30 cellular contexts compared by ENCODE assay signal in genomic region chr15:85002517-85002916, GRCh38. TPM values are rescaled to one million over a fixed set of nuclear protein-coding genes. Genes with fewer than 3 reads are reported as not detected.
A peak's percentile ranks its signal among the peaks of the same experiment; 100 is the strongest.
DNase-seq lines count a peak whose midpoint lies in the region; ATAC-seq and TF ChIP-seq lines count a peak whose summit lies in the region.
"Had no signal": no experiment of that assay in that cellular context is flagged by ENCODE, and none has a peak within 500 bp of the region (broad histone marks: within the 10 kb centered on the region; RNA-seq: fewer than 3 reads in every experiment).

No MANE protein-coding gene starts in this region.

- H3K27ac ChIP-seq in CD4-positive, alpha-beta T cell (ENCODE audit: low read depth, low read length), result no peak overlapping the region
- H3K27ac ChIP-seq in OCI-LY3 (ENCODE audit: low read length), result no peak overlapping the region
- H3K27ac ChIP-seq: esophagus muscularis mucosa, foreskin keratinocyte, ovary had no signal

- POLR2A ChIA-PET in CD4-positive, alpha-beta T cell (lab: Charles Lee), result interaction anchor here (2.1 to 3.0 kb wide), 2 partner anchors 14 to 22 kb away, joined by 11 read pairs; partner anchors contain the start of gene PDE8A

- H3K36me3 Mint-ChIP-seq in CD4-positive, alpha-beta T cell (ENCODE audit: low read depth), result no peaks in the 10 kb centered on the region
- H3K36me3 Mint-ChIP-seq: activated CD8-positive, alpha-beta memory T cell treated with anti-CD3 and anti-CD28 coated beads, Interleukin-2, amount 10 ng/mL, durations not matched to agents 7 days and 5 days had no signal

- peaks cover 34% of the 10 kb centered on the region for H3K4me1 ChIP-seq in OCI-LY3 (ENCODE audit: low read length)
- H3K4me1 ChIP-seq: BE2C, foreskin keratinocyte had no signal

- no peak for DNase-seq in CD4-positive, alpha-beta T cell
- DNase-seq in central memory CD4-positive, alpha-beta T cell, result peak; percentile 11
- peak; percentile 63 for DNase-seq in myocyte (ENCODE audit: low read depth)
- DNase-seq in activated CD8-positive, alpha-beta memory T cell treated with anti-CD3 and anti-CD28 coated beads, Interleukin-2, amount 50 U/mL, for 4 hours, result no peak
- no peak for DNase-seq in DMS 273 (lab: John Stamatoyannopoulos, UW; ENCODE audit: unreplicated experiment)
- no peak for DNase-seq in NCI-H82 treated with DMSO at 0.1 percent for 48 hours (lab: John Stamatoyannopoulos, UW; ENCODE audit: unreplicated experiment)
- DNase-seq in NCI-H1694 (lab: John Stamatoyannopoulos, UW), result no peak
- DNase-seq: activated CD4-positive, CD25-positive, alpha-beta regulatory T cell; activated CD8-positive, alpha-beta memory T cell treated with anti-CD3 and anti-CD28 coated beads, Interleukin-2, amount 10 ng/mL, durations not matched to agents 7 days and 5 days; activated naive CD4-positive, alpha-beta T cell treated with anti-CD3 and anti-CD28 coated beads for 36 hours; amniotic stem cell; BE2C; cortex of kidney; DMS79; foreskin keratinocyte; Kasumi-1; NCI-H1694 treated with DMSO at 0.1 percent for 48 hours; NCI-H524 treated with DMSO at 0.1 percent for 48 hours; nephron progenitor cell; ovary; retina; SHP77 treated with DMSO at 0.1 percent for 48 hours; stimulated activated CD4-positive, alpha-beta T cell treated with anti-CD3 and anti-CD28 coated beads, Interleukin-2, amount 100 ng/mL, for 48 hours; SW 1271; T1000; trophoblast cell had no signal

- CTCF ChIA-PET in CD4-positive, alpha-beta T cell (lab: Charles Lee), result interaction anchor here (0.9 to 1.0 kb wide), 2 partner anchors 43 to 47 kb away, joined by 3 to 4 read pairs; no protein-coding TSS in a partner anchor

- no peak for TF ChIP-seq CTCF in CD4-positive, alpha-beta T cell (IDR thresholded peaks at IDR 0.05)
- no peak for TF ChIP-seq CTCF in OCI-LY3 (IDR thresholded peaks at IDR 0.05; ENCODE audit: low read depth, low read length)

- intact Hi-C loops in CD4-positive, alpha-beta T cell (cut with DNase I, micrococcal nuclease), result no loop called here

- no peak overlapping the region for H3K27ac Mint-ChIP-seq in CD4-positive, alpha-beta T cell
- H3K27ac Mint-ChIP-seq: activated CD8-positive, alpha-beta memory T cell treated with anti-CD3 and anti-CD28 coated beads, Interleukin-2, amount 10 ng/mL, durations not matched to agents 7 days and 5 days; activated naive CD4-positive, alpha-beta T cell treated with anti-CD3 and anti-CD28 coated beads for 36 hours; nephron progenitor cell had no signal

- H3K36me3 ChIP-seq in OCI-LY3 (replicated peaks; ENCODE audit: low read depth, low read length), result no peaks in the 10 kb centered on the region
- H3K36me3 ChIP-seq: BE2C, esophagus muscularis mucosa, ovary had no signal

- no peak overlapping the region for H3K4me3 Mint-ChIP-seq in CD4-positive, alpha-beta T cell
- H3K4me3 Mint-ChIP-seq: activated CD8-positive, alpha-beta memory T cell treated with anti-CD3 and anti-CD28 coated beads, Interleukin-2, amount 10 ng/mL, durations not matched to agents 7 days and 5 days; activated naive CD4-positive, alpha-beta T cell treated with anti-CD3 and anti-CD28 coated beads for 36 hours; nephron progenitor cell had no signal

- no peaks in the 10 kb centered on the region for H3K9me3 ChIP-seq in CD4-positive, alpha-beta T cell (ENCODE audit: control insufficient read depth, low read length)
- H3K9me3 ChIP-seq in OCI-LY3 (ENCODE audit: insufficient read depth, low read length), result no peaks in the 10 kb centered on the region
- H3K9me3 ChIP-seq: BE2C, esophagus muscularis mucosa, ovary had no signal

- no peaks in the 10 kb centered on the region for H3K27me3 ChIP-seq in CD4-positive, alpha-beta T cell (ENCODE audit: control insufficient read depth, insufficient read depth, low read length)
- no peaks in the 10 kb centered on the region for H3K27me3 ChIP-seq in OCI-LY3 (ENCODE audit: low read depth, low read length)
- H3K27me3 ChIP-seq: BE2C, esophagus muscularis mucosa, foreskin keratinocyte, ovary had no signal

- H2AFZ ChIP-seq in OCI-LY3 (ENCODE audit: low read depth, low read length), result no peak overlapping the region

- no peak overlapping the region for H3K9ac ChIP-seq in OCI-LY3 (ENCODE audit: low read length)

- H3K4me3 ChIP-seq in OCI-LY3 (ENCODE audit: low read length), result 0 out of 2 replicates have a peak overlapping the region, but pooled peaks have one; percentile 3
- H3K4me3 ChIP-seq: esophagus muscularis mucosa, ovary had no signal

- peaks cover 38% of the 10 kb centered on the region for H3K79me2 ChIP-seq in OCI-LY3 (ENCODE audit: low read length)

- ATAC-seq in CD4-positive, alpha-beta T cell (ENCODE audit: poor library complexity), result peak; percentile 37
- ATAC-seq: activated CD8-positive, alpha-beta memory T cell treated with anti-CD3 and anti-CD28 coated beads, Interleukin-2, amount 10 ng/mL, durations not matched to agents 7 days and 5 days; foreskin keratinocyte; left lobe of liver; Panc1 had no signal

- H3K4me2 ChIP-seq in OCI-LY3 (ENCODE audit: low read length), result peak overlapping the region; percentile 42

- no peaks in the 10 kb centered on the region for H3K27me3 Mint-ChIP-seq in CD4-positive, alpha-beta T cell
- H3K27me3 Mint-ChIP-seq: activated CD8-positive, alpha-beta memory T cell treated with anti-CD3 and anti-CD28 coated beads, Interleukin-2, amount 10 ng/mL, durations not matched to agents 7 days and 5 days had no signal

- H3K4me1 Mint-ChIP-seq in CD4-positive, alpha-beta T cell (ENCODE audit: low read depth), result peaks cover 74% of the 10 kb centered on the region

- H3K9me3 Mint-ChIP-seq in CD4-positive, alpha-beta T cell, result no peaks in the 10 kb centered on the region
- H3K9me3 Mint-ChIP-seq: activated naive CD4-positive, alpha-beta T cell treated with anti-CD3 and anti-CD28 coated beads for 36 hours; nephron progenitor cell had no signal

- peaks cover 61% of the 10 kb centered on the region for H4K20me1 ChIP-seq in OCI-LY3 (ENCODE audit: insufficient read depth, low read length)

RNA-seq across cellular contexts. Expression of gene PDE8A, which starts 20.9 kb away (rescaled TPM):
- 10 to 100 TPM; 29.8 to 34.3 TPM for total RNA-seq in CD4-positive, alpha-beta T cell
- 6.8 and 18.4 TPM in 2 replicates for total RNA-seq in myocyte
- polyA plus RNA-seq in myocyte (2012), result 5.3 TPM

Comparison
In these comparisons a context has a peak if more than half of its experiments do, and no peak if none do; other contexts are left out.
1. DNase-seq: peak in central memory CD4-positive, alpha-beta T cell (single experiment) and myocyte (single experiment); none in CD4-positive, alpha-beta T cell (0 of 10), activated CD8-positive, alpha-beta memory T cell treated with anti-CD3 and anti-CD28 coated beads, Interleukin-2, amount 50 U/mL, for 4 hours (single experiment), DMS 273 (single experiment), NCI-H82 treated with DMSO at 0.1 percent for 48 hours (single experiment) and NCI-H1694 (single experiment).